8 cellular contexts compared by ENCODE assay signal in the genomic region with DNA sequence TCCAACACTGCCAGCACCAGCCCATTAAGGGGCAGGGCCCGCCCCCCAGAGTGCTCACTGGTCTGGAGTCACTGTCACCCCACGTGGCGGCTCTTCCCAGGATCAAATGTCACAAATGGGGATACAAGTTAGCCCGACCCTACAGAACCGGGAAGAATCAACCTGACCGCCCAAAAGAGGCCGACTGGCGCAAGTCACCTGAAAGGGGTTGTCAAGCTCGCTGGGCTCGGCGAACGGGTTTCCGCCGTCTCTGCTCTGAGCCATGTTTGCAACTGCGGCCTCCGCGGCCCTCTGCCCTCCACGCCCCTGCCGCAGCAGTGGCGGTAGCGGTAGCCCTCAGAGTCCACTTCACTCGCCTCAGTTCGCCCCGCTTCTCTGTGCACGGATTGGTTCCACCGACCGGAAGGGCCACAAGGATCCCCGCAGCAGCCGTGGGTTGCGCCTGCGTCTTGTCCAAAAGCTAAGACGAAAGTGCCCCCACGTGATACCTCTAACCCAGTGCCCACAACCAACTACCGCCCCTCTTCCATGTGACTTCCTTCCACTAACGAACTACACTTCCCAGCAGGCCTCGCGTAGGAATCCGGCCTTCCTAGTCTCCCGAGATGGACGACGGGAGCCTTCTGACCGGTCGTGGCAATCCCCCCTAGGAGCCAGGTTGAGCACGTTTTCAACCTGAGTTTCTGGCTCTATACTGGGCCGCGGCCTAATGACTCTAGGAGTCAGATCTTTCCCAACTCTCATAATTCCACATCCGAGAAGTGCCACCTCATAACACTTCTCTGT. TPM values are rescaled to one million over a fixed set of nuclear protein-coding genes. Genes with fewer than 3 reads are reported as not detected.
DNase-seq lines count a peak whose midpoint lies in the region; ATAC-seq, FAIRE-seq and TF ChIP-seq lines count a peak whose summit lies in the region.

A gene (minus strand): TSS at position 473 of the 786 bp plus-strand sequence. CDS start 209 bp downstream, at position 264.

- H3K4me3 Mint-ChIP-seq in immature natural killer cell, result peak within 1 kb of the TSS; percentile 94 to 100 (median 96)

- POLR2A ChIA-PET in AG04449 (lab: Yijun Ruan, JAX), result interaction anchor here (0.8 to 1.7 kb wide), 8 partner anchors 11 to 60 kb away, joined by 3 to 13 read pairs (median 4); a partner anchor contains a TSS

- ATAC-seq in GM18907 (IDR thresholded peaks at IDR 0.05; ENCODE audit: unreplicated experiment) (peak; percentile 89), HG03159 (IDR thresholded peaks at IDR 0.05; ENCODE audit: unreplicated experiment) (peak; percentile 90)

- no peaks in the 10 kb centered on the region for H3K9me3 Mint-ChIP-seq in immature natural killer cell

- H3K27ac Mint-ChIP-seq in immature natural killer cell, result peak within 1 kb of the TSS; percentile 85 to 98 (median 93)

- TF ChIP-seq CTCF in AG04449 (IDR thresholded peaks at IDR 0.05; ENCODE audit: insufficient read depth, low read length, missing control alignments) (no peak), WI38 (IDR thresholded peaks at IDR 0.05; ENCODE audit: low read depth, low read length) (no peak), bronchial epithelial cell (IDR thresholded peaks at IDR 0.05; ENCODE audit: insufficient read depth, low read length, severe bottlenecking) (no peak)

- peaks cover 25% of the 10 kb centered on the region for H3K36me3 ChIP-seq in bronchial epithelial cell (ENCODE audit: control insufficient read depth, insufficient read depth, low read length)

- H3K4me3 ChIP-seq in AG04449 (ENCODE audit: low read depth, low read length) (peak within 1 kb of the TSS; percentile 97), WI38 (ENCODE audit: low read depth, low read length) (peak within 1 kb of the TSS; percentile 89), bronchial epithelial cell (ENCODE audit: low read depth, low read length) (peak within 1 kb of the TSS; percentile 52)

- DNase-seq in AG04449 (ENCODE audit: low read depth, low spot score) (peak; percentile 92), NCI-H2227 treated with DMSO at 0.1 percent for 48 hours (lab: John Stamatoyannopoulos, UW) (peak; percentile 98), bronchial epithelial cell (ENCODE audit: low read depth) (peak; percentile 97), immature natural killer cell (peak; percentile 87 to 89 (median 89)), smooth muscle cell of the brain vasculature (ENCODE audit: low read depth, low spot score) (peak; percentile 97)

- peaks cover 0 to 5% (median 4%) of the 10 kb centered on the region in 3 donors for H3K27me3 Mint-ChIP-seq in immature natural killer cell (ENCODE audit: low read depth in 3 of 3)

- peaks cover 31 to 39% of the 10 kb centered on the region in 2 donors for H3K4me1 Mint-ChIP-seq in immature natural killer cell

- H3K36me3 Mint-ChIP-seq in immature natural killer cell, result peaks cover 15 to 28% (median 22%) of the 10 kb centered on the region in 3 donors

- CTCF ChIA-PET in AG04449 (lab: Yijun Ruan, JAX), result interaction anchor here (0.8 to 4.8 kb wide), 3 partner anchors 12 to 62 kb away, joined by 3 to 97 read pairs (median 4); a partner anchor contains a TSS

- no peaks in the 10 kb centered on the region for H3K27me3 ChIP-seq in bronchial epithelial cell (ENCODE audit: control insufficient read depth, insufficient read depth, low read length)

- FAIRE-seq in bronchial epithelial cell (lab: Jason Lieb, UNC), result no peak

RNA-seq across cellular contexts. Expression of the gene that starts here (rescaled TPM):
- 23.4 and 26.9 TPM in 2 replicates for total RNA-seq in bronchial epithelial cell
- polyA plus RNA-seq in immature natural killer cell, result 100 to 1,000 TPM; 101 to 182 (median 140) TPM

Comparison
In these comparisons a context has a peak if more than half of its experiments do, and no peak if none do; other contexts are left out.
1. Peak in every context shown above with its lines: DNase-seq, ATAC-seq and H3K4me3 ChIP-seq.